Comparison of ENCODE assay signal across 8 cellular contexts in the genomic region with DNA sequence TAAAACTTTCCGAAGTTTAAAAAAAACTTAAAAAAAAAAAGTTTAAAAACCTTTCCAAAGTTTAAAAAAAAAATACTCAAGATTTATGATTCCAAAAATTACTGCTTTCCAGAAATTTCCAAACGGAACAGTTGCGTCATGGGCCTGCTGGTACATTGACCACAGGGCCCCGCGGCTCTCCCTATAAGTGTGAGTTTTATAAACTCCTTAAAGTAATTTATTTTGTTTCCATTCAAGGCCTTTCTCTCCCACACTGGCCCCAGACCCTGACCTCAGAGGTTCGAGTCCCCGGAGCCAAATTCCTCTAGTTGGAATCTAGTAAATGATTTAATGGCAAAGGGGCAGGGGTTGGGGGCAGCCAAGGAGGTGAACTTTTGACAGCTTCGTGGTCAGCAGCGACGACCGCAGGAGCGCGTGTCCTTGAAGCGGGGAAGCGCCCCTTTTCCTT.
DNase-seq lines count a peak whose midpoint lies in the region; ATAC-seq, FAIRE-seq and TF ChIP-seq lines count a peak whose summit lies in the region.

No MANE protein-coding gene starts in this region.

- H3K9me3 ChIP-seq in cardiac muscle cell (ENCODE audit: low read depth) (no peaks in the 10 kb centered on the region), gastrocnemius medialis (no peaks in the 10 kb centered on the region)

- TF ChIP-seq CTCF in GM06990 (IDR thresholded peaks at IDR 0.05; ENCODE audit: insufficient read depth, low read length, poor library complexity, severe bottlenecking), result no peak
- TF ChIP-seq CTCF in cardiac muscle cell (IDR thresholded peaks at IDR 0.05; ENCODE audit: low read depth, low read length), result no peak
- TF ChIP-seq CTCF in gastrocnemius medialis (IDR thresholded peaks at IDR 0.05 in 4 of 5, conservative IDR thresholded peaks at IDR 0.05 in 1 of 5), result no peak

- POLR2A ChIA-PET in activated CD4-positive, alpha-beta memory T cell treated with anti-CD3 and anti-CD28 coated beads, Interleukin-2, amount 10 ng/mL, durations not matched to agents 7 days and 5 days (lab: Charles Lee), result interaction anchor here (0.8 kb wide), 1 partner anchor 127 kb away, joined by 3 read pairs; a partner anchor contains a TSS

- H3K4me3 ChIP-seq in GM06990 (replicated peaks; ENCODE audit: low read depth, low read length), result peak overlapping the region; percentile 67
- peak overlapping the region; percentile 17 for H3K4me3 ChIP-seq in cardiac muscle cell
- H3K4me3 ChIP-seq in gastrocnemius medialis, result peak overlapping the region; percentile 38 to 86 (median 66)

- H3K4me1 ChIP-seq in cardiac muscle cell (ENCODE audit: low read depth), result no peaks in the 10 kb centered on the region
- H3K4me1 ChIP-seq in gastrocnemius medialis, result peaks cover 18 to 26% of the 10 kb centered on the region in 2 donors

- H3K27ac ChIP-seq in cardiac muscle cell, result no peak overlapping the region
- peak overlapping the region; percentile 76 to 93 (median 86) for H3K27ac ChIP-seq in gastrocnemius medialis

- no peak for DNase-seq in GM06990 (ENCODE audit: extremely low read depth, insufficient read length)
- DNase-seq in activated CD4-positive, alpha-beta memory T cell treated with anti-CD3 and anti-CD28 coated beads, Interleukin-2, amount 10 ng/mL, durations not matched to agents 7 days and 5 days, result no peak
- peak in 1 of 2 donors; percentile 46 for DNase-seq in cardiac muscle cell (ENCODE audit: low read depth in 1 of 2, low spot score in 1 of 2)
- DNase-seq in gastrocnemius medialis, result peak in 1 of 2 donors; percentile 43
- no peak for DNase-seq in NCI-H510A (lab: John Stamatoyannopoulos, UW)
- no peak for DNase-seq in anterior cingulate cortex (lab: John Stamatoyannopoulos, UW)
- DNase-seq in HTR-8/SVneo (ENCODE audit: insufficient read length, low spot score), result no peak
- no peak for DNase-seq in GM12891 (ENCODE audit: insufficient read length, low spot score)

- FAIRE-seq in HTR-8/SVneo (lab: Jason Lieb, UNC), result no peak
- no peak for FAIRE-seq in GM12891 (lab: Jason Lieb, UNC)

- H3K27me3 Mint-ChIP-seq in activated CD4-positive, alpha-beta memory T cell treated with anti-CD3 and anti-CD28 coated beads, Interleukin-2, amount 10 ng/mL, durations not matched to agents 7 days and 5 days, result peaks cover 30% of the 10 kb centered on the region

- H3K36me3 Mint-ChIP-seq in activated CD4-positive, alpha-beta memory T cell treated with anti-CD3 and anti-CD28 coated beads, Interleukin-2, amount 10 ng/mL, durations not matched to agents 7 days and 5 days (ENCODE audit: low read depth), result no peaks in the 10 kb centered on the region

- H3K36me3 ChIP-seq in GM06990 (ENCODE audit: control insufficient read depth, insufficient read depth, low read length) (no peaks in the 10 kb centered on the region), cardiac muscle cell (no peaks in the 10 kb centered on the region), gastrocnemius medialis (no peaks in the 10 kb centered on the region)

- H3K9me3 Mint-ChIP-seq in activated CD4-positive, alpha-beta memory T cell treated with anti-CD3 and anti-CD28 coated beads, Interleukin-2, amount 10 ng/mL, durations not matched to agents 7 days and 5 days, result no peaks in the 10 kb centered on the region

- CTCF ChIA-PET in activated CD4-positive, alpha-beta memory T cell treated with anti-CD3 and anti-CD28 coated beads, Interleukin-2, amount 10 ng/mL, durations not matched to agents 7 days and 5 days (lab: Charles Lee), result interaction anchor here (0.6 to 1.1 kb wide), 2 partner anchors 127 to 484 kb away, joined by 3 read pairs; a partner anchor contains a TSS

- ATAC-seq in gastrocnemius medialis, result no peak

- intact Hi-C loops in gastrocnemius medialis (cut with DNase I; ENCODE audit: low total_unique reads), result loop anchor here (2.0 to 5.0 kb wide), 2 partner anchors 14 to 39 kb away; no protein-coding TSS in a partner anchor

- in situ Hi-C loops in gastrocnemius medialis (cut with MboI; ENCODE audit: low sequenced_read_pairs in 4 of 4), result loop anchor here in 2 of 4 donors (5.0 to 10.0 kb wide), 2 partner anchors 96 to 98 kb away; a partner anchor contains a TSS

- H3K27ac Mint-ChIP-seq in activated CD4-positive, alpha-beta memory T cell treated with anti-CD3 and anti-CD28 coated beads, Interleukin-2, amount 10 ng/mL, durations not matched to agents 7 days and 5 days, result no peak overlapping the region

- peak overlapping the region; percentile 73 for H3K4me3 Mint-ChIP-seq in activated CD4-positive, alpha-beta memory T cell treated with anti-CD3 and anti-CD28 coated beads, Interleukin-2, amount 10 ng/mL, durations not matched to agents 7 days and 5 days

- TF ChIP-seq POLR2A in gastrocnemius medialis (IDR thresholded peaks at IDR 0.05) (no peak), GM12891 (IDR thresholded peaks at IDR 0.05; ENCODE audit: low read depth, low read length) (no peak)

- H3K27me3 ChIP-seq in GM06990 (replicated peaks; ENCODE audit: control insufficient read depth, insufficient read depth, low read length) (no peaks in the 10 kb centered on the region), cardiac muscle cell (peaks cover 4% of the 10 kb centered on the region), gastrocnemius medialis (no peaks in the 10 kb centered on the region)

- H3K4me1 Mint-ChIP-seq in activated CD4-positive, alpha-beta memory T cell treated with anti-CD3 and anti-CD28 coated beads, Interleukin-2, amount 10 ng/mL, durations not matched to agents 7 days and 5 days, result peaks cover 24% of the 10 kb centered on the region

TF ChIP-seq in GM12891, 5 proteins besides CTCF, POLR2A, EP300 and RAD21:
- TF ChIP-seq POU2F2 (IDR thresholded peaks at IDR 0.05; ENCODE audit: low read depth, low read length) (no peak), TAF1 (IDR thresholded peaks at IDR 0.05; ENCODE audit: low read depth, low read length) (no peak), SPI1 (IDR thresholded peaks at IDR 0.05; ENCODE audit: low read depth, low read length) (no peak), PAX5 (IDR thresholded peaks at IDR 0.05; ENCODE audit: insufficient read depth, low read length, severe bottlenecking) (no peak), POLR2AphosphoS5 (IDR thresholded peaks at IDR 0.05; ENCODE audit: low read depth, low read length) (no peak)

Comparison
In these comparisons a context has a peak if more than half of its experiments do, and no peak if none do; other contexts are left out.
1. H3K4me3 ChIP-seq: peak in every context shown above with its lines; median percentile 67 in GM06990; 66 in gastrocnemius medialis; 17 in cardiac muscle cell.